13 cellular contexts compared by ENCODE assay signal in genomic region chr16:85436636-85437160, GRCh38.
A peak's percentile ranks its signal among the peaks of the same experiment; 100 is the strongest.
DNase-seq lines count a peak whose midpoint lies in the region; ATAC-seq and TF ChIP-seq lines count a peak whose summit lies in the region.
"Had no signal": no experiment of that assay in that cellular context is flagged by ENCODE, and none has a peak within 500 bp of the region (broad histone marks: within the 10 kb centered on the region; RNA-seq: fewer than 3 reads in every experiment).

No MANE protein-coding gene starts in this region.

- no peaks in the 10 kb centered on the region for H3K27me3 Mint-ChIP-seq in activated T-helper 17 cell treated with anti-CD3 and anti-CD28 coated beads, Interleukin-2, amount 50 U/mL, for 72 hours

- no peak for TF ChIP-seq POLR2A in esophagus squamous epithelium (IDR thresholded peaks at IDR 0.05)
- no peak for TF ChIP-seq POLR2A in vagina (IDR thresholded peaks at IDR 0.05)

- H3K4me3 Mint-ChIP-seq in activated T-helper 17 cell treated with anti-CD3 and anti-CD28 coated beads, Interleukin-2, amount 50 U/mL, for 72 hours, result no peak overlapping the region
- H3K4me3 Mint-ChIP-seq: memory B cell had no signal

- H3K9me3 ChIP-seq in esophagus squamous epithelium (no peaks in the 10 kb centered on the region), muscle layer of duodenum (ENCODE audit: control insufficient read depth in 1 of 2, low read length in 2 of 2) (no peaks in the 10 kb centered on the region), vagina (no peaks in the 10 kb centered on the region)

- H3K27me3 ChIP-seq in esophagus squamous epithelium (no peaks in the 10 kb centered on the region), muscle layer of duodenum (ENCODE audit: low read depth, low read length) (no peaks in the 10 kb centered on the region), vagina (no peaks in the 10 kb centered on the region)
- H3K27me3 ChIP-seq: dorsolateral prefrontal cortex had no signal

- H3K4me1 Mint-ChIP-seq in activated T-helper 17 cell treated with anti-CD3 and anti-CD28 coated beads, Interleukin-2, amount 50 U/mL, for 72 hours, result no peaks in the 10 kb centered on the region
- H3K4me1 Mint-ChIP-seq: memory B cell had no signal

- peak overlapping the region; percentile 56 to 77 (median 66) for H3K27ac ChIP-seq in esophagus squamous epithelium
- peak overlapping the region; percentile 63 for H3K27ac ChIP-seq in muscle layer of duodenum (ENCODE audit: low read length)
- peak overlapping the region; percentile 91 for H3K27ac ChIP-seq in vagina

- intact Hi-C loops in Right ventricle myocardium inferior (cut with DNase I), result no loop called here
- intact Hi-C loops in cardiac septum (cut with DNase I), result no loop called here
- intact Hi-C loops in esophagus squamous epithelium (cut with DNase I), result no loop called here
- intact Hi-C loops in vagina (cut with DNase I), result no loop called here

- H3K36me3 Mint-ChIP-seq in activated T-helper 17 cell treated with anti-CD3 and anti-CD28 coated beads, Interleukin-2, amount 50 U/mL, for 72 hours (ENCODE audit: low read depth), result no peaks in the 10 kb centered on the region
- H3K36me3 Mint-ChIP-seq: memory B cell had no signal

- no peak for TF ChIP-seq CTCF in esophagus squamous epithelium (IDR thresholded peaks at IDR 0.05)
- TF ChIP-seq CTCF in vagina (IDR thresholded peaks at IDR 0.05), result no peak

- H3K4me1 ChIP-seq in esophagus squamous epithelium (peaks cover 20 to 28% (median 21%) of the 10 kb centered on the region in 3 donors), muscle layer of duodenum (ENCODE audit: control insufficient read depth in 1 of 2, insufficient read depth in 2 of 2, low read length in 2 of 2) (peaks cover 7% of the 10 kb centered on the region in 2 donors), vagina (peaks cover 31% of the 10 kb centered on the region)

- no peaks in the 10 kb centered on the region for H3K9me3 Mint-ChIP-seq in activated T-helper 17 cell treated with anti-CD3 and anti-CD28 coated beads, Interleukin-2, amount 50 U/mL, for 72 hours
- H3K9me3 Mint-ChIP-seq: memory B cell had no signal

- ATAC-seq in Right ventricle myocardium inferior, result peak; percentile 35
- ATAC-seq in activated T-helper 17 cell treated with anti-CD3 and anti-CD28 coated beads, Interleukin-2, amount 50 U/mL, for 72 hours (replicated peaks), result no peak

- no peaks in the 10 kb centered on the region for H3K36me3 ChIP-seq in esophagus squamous epithelium
- H3K36me3 ChIP-seq in muscle layer of duodenum (ENCODE audit: control insufficient read depth in 1 of 2, insufficient read depth in 2 of 2, low read length in 2 of 2), result peaks cover 0 to 4% of the 10 kb centered on the region in 2 donors
- no peaks in the 10 kb centered on the region for H3K36me3 ChIP-seq in vagina

- 0% methylated on average over 2 of the region's 35 CpGs; no CpG with 5 or more reads in 1 of the 2 donors for WGBS in esophagus squamous epithelium, 2 donors

- H3K27ac Mint-ChIP-seq in activated T-helper 17 cell treated with anti-CD3 and anti-CD28 coated beads, Interleukin-2, amount 50 U/mL, for 72 hours, result no peak overlapping the region
- H3K27ac Mint-ChIP-seq: memory B cell had no signal

- H3K4me3 ChIP-seq in esophagus squamous epithelium, result peak overlapping the region in 3 of 4 donors; percentile 19 to 43 (median 20)
- no peak overlapping the region for H3K4me3 ChIP-seq in muscle layer of duodenum (ENCODE audit: low read depth in 1 of 2, low read length in 2 of 2)
- peak overlapping the region; percentile 12 to 30 for H3K4me3 ChIP-seq in vagina
- H3K4me3 ChIP-seq: dorsolateral prefrontal cortex had no signal

- DNase-seq in Right ventricle myocardium inferior (ENCODE audit: missing footprints) (no peak), cardiac septum (ENCODE audit: low spot score) (no peak), esophagus squamous epithelium (lab: John Stamatoyannopoulos, UW) (no peak), vagina (ENCODE audit: extremely low spot score in 2 of 2) (no peak)
- no peak for DNase-seq in activated CD8-positive, alpha-beta memory T cell treated with anti-CD3 and anti-CD28 coated beads, Interleukin-2, amount 50 U/mL, for 4 hours
- DNase-seq in effector CD4-positive, alpha-beta T cell, result no peak
- DNase-seq: activated CD8-positive, alpha-beta memory T cell treated with anti-CD3 and anti-CD28 coated beads, Interleukin-2, amount 50 U/mL, for 48 hours; dorsolateral prefrontal cortex; GOT3; KG1 had no signal

Comparison
In these comparisons a context has a peak if more than half of its experiments do, and no peak if none do; other contexts are left out.
1. H3K4me3 ChIP-seq: peak in esophagus squamous epithelium (3 of 4) and vagina (2 of 2); none in muscle layer of duodenum (0 of 2).
2. Peak in every context shown above with its lines, with median percentiles within 50 percentile points of each other: H3K27ac ChIP-seq.